2 cellular contexts compared by ENCODE assay signal in genomic region chr1:156677616-156678596, GRCh38.
TF ChIP-seq lines count a peak whose summit lies in the region.

No MANE protein-coding gene starts in this region.

TF ChIP-seq in A549, 52 proteins besides CTCF, POLR2A, EP300 and RAD21:
- TF ChIP-seq SMC3 (IDR thresholded peaks at IDR 0.05): peak; percentile 97
- 0 out of 2 replicates have a peak, but pooled peaks have one; percentile 32 for TF ChIP-seq KDM1A (IDR thresholded peaks at IDR 0.05; ENCODE audit: low read depth)
- TF ChIP-seq, protein P1, sequence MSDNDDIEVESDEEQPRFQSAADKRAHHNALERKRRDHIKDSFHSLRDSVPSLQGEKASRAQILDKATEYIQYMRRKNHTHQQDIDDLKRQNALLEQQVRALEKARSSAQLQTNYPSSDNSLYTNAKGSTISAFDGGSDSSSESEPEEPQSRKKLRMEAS (IDR thresholded peaks at IDR 0.05): no peak
TF ChIP-seq in A549: peak in this region for 2.

TF ChIP-seq in endothelial cell of umbilical vein, 7 proteins besides CTCF, POLR2A, EP300 and RAD21:
- no peak for TF ChIP-seq EZH2 (IDR thresholded peaks at IDR 0.05; ENCODE audit: borderline replicate concordance, low read depth, low read length, severe bottlenecking)
